15 cellular contexts compared by ENCODE assay signal in the genomic region with DNA sequence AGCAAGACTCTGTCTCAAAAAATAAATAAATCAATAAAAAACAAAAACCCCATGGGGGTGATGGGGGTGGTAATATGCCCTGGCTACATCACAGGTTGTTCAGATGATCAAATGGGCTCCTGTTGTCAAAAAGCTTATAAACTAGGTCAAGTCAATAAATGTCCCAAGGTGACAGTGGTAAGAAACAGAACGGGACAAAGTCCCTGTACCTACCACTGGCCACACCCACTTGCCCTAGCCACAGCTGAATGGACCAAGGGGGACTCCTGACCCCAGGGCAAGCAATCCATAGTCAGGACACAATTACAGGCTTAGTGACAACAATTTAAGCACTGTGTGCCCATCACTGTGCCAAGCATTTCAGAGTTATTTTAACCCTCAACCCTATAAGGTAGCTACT.
"Had no signal": no experiment of that assay in that cellular context is flagged by ENCODE, and none has a peak within 500 bp of the region (broad histone marks: within the 10 kb centered on the region; RNA-seq: fewer than 3 reads in every experiment).

No MANE protein-coding gene starts in this region.

- H3K9me3 Mint-ChIP-seq: activated T-helper 2 cell treated with anti-CD3 and anti-CD28 coated beads, Interferon-gamma antibody, Interleukin-2, Interleukin-4, amounts not matched to agents 10 μg/mL and 5 μg/mL and 100 μg/mL, durations not matched to agents 14 hours and 24 hours and 36 hours; T-cell had no signal

- DNase-seq: activated CD4-positive, alpha-beta T cell treated with anti-CD3 and anti-CD28 coated beads, Interleukin-2, amount 50 U/mL, for 1 hour; activated naive CD4-positive, alpha-beta T cell treated with anti-CD3 and anti-CD28 coated beads, Interleukin-2, amount 50 U/mL, for 16 hours; effector CD4-positive, alpha-beta T cell; left ventricle myocardium superior; psoas muscle; stimulated activated CD4-positive, alpha-beta T cell treated with anti-CD3 and anti-CD28 coated beads, Interleukin-12 subunit alpha, Interleukin-12 subunit beta, amount 100 ng/mL, for 4 hours; stimulated activated CD4-positive, alpha-beta T cell treated with anti-CD3 and anti-CD28 coated beads, Interleukin-2, amount 100 ng/mL, for 24 hours; T-helper 9 cell; uterus had no signal

- H3K4me3 ChIP-seq: esophagus muscularis mucosa, hepatocyte, psoas muscle, thoracic aorta, uterus had no signal

- H3K27ac Mint-ChIP-seq: activated T-helper 2 cell treated with anti-CD3 and anti-CD28 coated beads, Interferon-gamma antibody, Interleukin-2, Interleukin-4, amounts not matched to agents 10 μg/mL and 5 μg/mL and 100 μg/mL, durations not matched to agents 14 hours and 24 hours and 36 hours; T-cell had no signal

- H3K36me3 ChIP-seq: uterus had no signal

- H3K4me3 Mint-ChIP-seq: T-cell had no signal

- H3K27ac ChIP-seq: esophagus muscularis mucosa, hepatocyte, psoas muscle, thoracic aorta, uterus had no signal

- H3K27me3 Mint-ChIP-seq: T-cell had no signal

- H3K27me3 ChIP-seq: esophagus muscularis mucosa, hepatocyte, uterus had no signal

- H3K9me3 ChIP-seq: esophagus muscularis mucosa, psoas muscle, thoracic aorta, uterus had no signal

- ATAC-seq: activated CD4-positive, CD25-positive, alpha-beta regulatory T cell treated with anti-CD3 and anti-CD28 coated beads, Interleukin-2, amount 50 U/mL, for 24 hours; left ventricle myocardium superior; psoas muscle; T-cell had no signal
